8 cellular contexts compared by ENCODE assay signal in genomic region chr18:36186461-36187137, GRCh38.
DNase-seq lines count a peak whose midpoint lies in the region; ATAC-seq lines count a peak whose summit lies in the region.

No MANE protein-coding gene starts in this region.

- peak; percentile 53 for DNase-seq in activated naive CD4-positive, alpha-beta T cell treated with anti-CD3 and anti-CD28 coated beads, Interleukin-2, amount 10 ng/mL, durations not matched to agents 7 days and 5 days
- DNase-seq in activated naive CD4-positive, alpha-beta T cell treated with Interleukin-2 at 50 U/mL for 16 hours, result no peak
- DNase-seq in RPMI8226 (peak; percentile 16), cortex of kidney (lab: John Stamatoyannopoulos, UW) (no peak)
- no peak for DNase-seq in effector memory CD8-positive, alpha-beta T cell

- H3K27ac ChIP-seq in mucosa of rectum (ENCODE audit: low read depth in 2 of 2, low read length in 2 of 2), result peak overlapping the region; percentile 58 to 73

- peaks cover 3 to 8% of the 10 kb centered on the region in 2 donors for H3K4me1 ChIP-seq in mucosa of rectum (ENCODE audit: control insufficient read depth in 2 of 2, insufficient read depth in 2 of 2, low read length in 2 of 2)

- CTCF ChIA-PET in activated naive CD4-positive, alpha-beta T cell treated with anti-CD3 and anti-CD28 coated beads, Interleukin-2, amount 10 ng/mL, durations not matched to agents 7 days and 5 days (lab: Charles Lee), result no interaction called here

- H3K36me3 ChIP-seq in mucosa of rectum (ENCODE audit: control insufficient read depth in 2 of 2, insufficient read depth in 2 of 2, low read length in 2 of 2), result no peaks in the 10 kb centered on the region

- peak overlapping the region; percentile 73 for H3K4me3 Mint-ChIP-seq in activated naive CD4-positive, alpha-beta T cell treated with anti-CD3 and anti-CD28 coated beads, Interleukin-2, amount 10 ng/mL, durations not matched to agents 7 days and 5 days
- H3K4me3 Mint-ChIP-seq in effector memory CD8-positive, alpha-beta T cell, result peak overlapping the region; percentile 84

- H3K9ac ChIP-seq in mucosa of rectum (ENCODE audit: low read depth in 1 of 2, low read length in 2 of 2), result peak overlapping the region; percentile 77 to 79

- H3K27ac Mint-ChIP-seq in activated naive CD4-positive, alpha-beta T cell treated with anti-CD3 and anti-CD28 coated beads, Interleukin-2, amount 10 ng/mL, durations not matched to agents 7 days and 5 days, result no peak overlapping the region
- no peak overlapping the region for H3K27ac Mint-ChIP-seq in effector memory CD8-positive, alpha-beta T cell

- peaks cover 17% of the 10 kb centered on the region for H3K4me1 Mint-ChIP-seq in activated naive CD4-positive, alpha-beta T cell treated with anti-CD3 and anti-CD28 coated beads, Interleukin-2, amount 10 ng/mL, durations not matched to agents 7 days and 5 days
- peaks cover 7 to 11% of the 10 kb centered on the region in 2 donors for H3K4me1 Mint-ChIP-seq in effector memory CD8-positive, alpha-beta T cell (ENCODE audit: low read depth in 2 of 2)

- H3K4me3 ChIP-seq in mucosa of rectum (ENCODE audit: low read length in 2 of 2), result peak overlapping the region; percentile 87 to 88

- H3K9me3 ChIP-seq in mucosa of rectum (ENCODE audit: control insufficient read depth in 2 of 2, low read length in 2 of 2), result no peaks in the 10 kb centered on the region

- H3K27me3 ChIP-seq in mucosa of rectum (ENCODE audit: control insufficient read depth in 2 of 2, insufficient read depth in 2 of 2, low read length in 2 of 2), result no peaks in the 10 kb centered on the region

- H3K36me3 Mint-ChIP-seq in activated naive CD4-positive, alpha-beta T cell treated with anti-CD3 and anti-CD28 coated beads, Interleukin-2, amount 10 ng/mL, durations not matched to agents 7 days and 5 days, result no peaks in the 10 kb centered on the region
- H3K36me3 Mint-ChIP-seq in effector memory CD8-positive, alpha-beta T cell (ENCODE audit: insufficient read depth), result peaks cover 5% of the 10 kb centered on the region

- peaks cover 59% of the 10 kb centered on the region for H3K27me3 Mint-ChIP-seq in activated naive CD4-positive, alpha-beta T cell treated with anti-CD3 and anti-CD28 coated beads, Interleukin-2, amount 10 ng/mL, durations not matched to agents 7 days and 5 days
- H3K27me3 Mint-ChIP-seq in effector memory CD8-positive, alpha-beta T cell, result peaks cover 24 to 28% of the 10 kb centered on the region in 2 donors

- H3K9me3 Mint-ChIP-seq in activated naive CD4-positive, alpha-beta T cell treated with anti-CD3 and anti-CD28 coated beads, Interleukin-2, amount 10 ng/mL, durations not matched to agents 7 days and 5 days, result no peaks in the 10 kb centered on the region
- no peaks in the 10 kb centered on the region for H3K9me3 Mint-ChIP-seq in effector memory CD8-positive, alpha-beta T cell

- peak; percentile 45 for ATAC-seq in effector memory CD8-positive, alpha-beta T cell (replicated peaks)
- ATAC-seq in HG03097 (IDR thresholded peaks at IDR 0.05; ENCODE audit: low FRiP score, unreplicated experiment), result no peak
- ATAC-seq in GM18517 (IDR thresholded peaks at IDR 0.05; ENCODE audit: unreplicated experiment), result no peak

Comparison
In these comparisons a context has a peak if more than half of its experiments do, and no peak if none do; other contexts are left out.
1. DNase-seq: peak in activated naive CD4-positive, alpha-beta T cell treated with anti-CD3 and anti-CD28 coated beads, Interleukin-2, amount 10 ng/mL, durations not matched to agents 7 days and 5 days (single experiment) and RPMI8226 (single experiment); none in activated naive CD4-positive, alpha-beta T cell treated with Interleukin-2 at 50 U/mL for 16 hours (single experiment), effector memory CD8-positive, alpha-beta T cell (0 of 3) and cortex of kidney (single experiment).